ENCODE assay signal across 1 cellular context in the genomic region with DNA sequence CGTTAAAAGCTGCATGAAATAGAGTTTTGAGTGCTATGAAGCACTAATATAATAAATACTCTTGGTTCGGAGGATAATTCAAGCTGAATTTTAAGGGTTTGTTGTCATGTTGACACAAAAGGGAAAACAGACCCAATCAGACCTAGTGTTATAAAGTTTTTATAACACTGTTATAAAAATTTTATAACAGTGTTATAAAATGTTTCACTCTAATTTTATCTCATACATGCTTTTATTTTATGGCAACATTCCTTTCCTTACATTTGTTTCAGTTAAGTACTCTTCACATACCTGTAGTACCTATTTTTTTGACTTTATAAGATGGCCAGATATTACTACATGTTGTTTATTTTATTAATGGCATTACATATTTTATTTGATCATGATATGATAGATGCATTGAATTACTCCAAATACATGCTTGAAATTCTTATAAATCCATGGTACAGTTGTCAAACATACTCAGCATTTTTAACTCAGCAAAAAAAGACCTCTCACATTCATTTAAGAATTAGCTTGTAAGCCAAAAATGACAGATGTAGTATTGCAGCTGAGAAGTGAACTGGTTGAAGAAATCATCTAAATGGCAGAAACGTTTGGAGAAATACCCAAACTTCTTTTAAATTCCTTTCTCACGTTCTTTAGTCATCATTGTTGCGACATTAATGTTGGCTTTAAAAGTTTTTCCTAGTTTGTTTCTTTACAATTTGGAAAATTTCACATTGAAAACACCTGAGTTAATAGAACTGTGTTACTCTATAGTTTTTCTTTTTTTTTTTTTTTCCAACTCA.
TF ChIP-seq lines count a peak whose summit lies in the region.

No MANE protein-coding gene starts in this region.

TF ChIP-seq in HepG2, 621 proteins besides CTCF, POLR2A, EP300 and RAD21 (continued from another document):
- TF ChIP-seq, protein P1, sequence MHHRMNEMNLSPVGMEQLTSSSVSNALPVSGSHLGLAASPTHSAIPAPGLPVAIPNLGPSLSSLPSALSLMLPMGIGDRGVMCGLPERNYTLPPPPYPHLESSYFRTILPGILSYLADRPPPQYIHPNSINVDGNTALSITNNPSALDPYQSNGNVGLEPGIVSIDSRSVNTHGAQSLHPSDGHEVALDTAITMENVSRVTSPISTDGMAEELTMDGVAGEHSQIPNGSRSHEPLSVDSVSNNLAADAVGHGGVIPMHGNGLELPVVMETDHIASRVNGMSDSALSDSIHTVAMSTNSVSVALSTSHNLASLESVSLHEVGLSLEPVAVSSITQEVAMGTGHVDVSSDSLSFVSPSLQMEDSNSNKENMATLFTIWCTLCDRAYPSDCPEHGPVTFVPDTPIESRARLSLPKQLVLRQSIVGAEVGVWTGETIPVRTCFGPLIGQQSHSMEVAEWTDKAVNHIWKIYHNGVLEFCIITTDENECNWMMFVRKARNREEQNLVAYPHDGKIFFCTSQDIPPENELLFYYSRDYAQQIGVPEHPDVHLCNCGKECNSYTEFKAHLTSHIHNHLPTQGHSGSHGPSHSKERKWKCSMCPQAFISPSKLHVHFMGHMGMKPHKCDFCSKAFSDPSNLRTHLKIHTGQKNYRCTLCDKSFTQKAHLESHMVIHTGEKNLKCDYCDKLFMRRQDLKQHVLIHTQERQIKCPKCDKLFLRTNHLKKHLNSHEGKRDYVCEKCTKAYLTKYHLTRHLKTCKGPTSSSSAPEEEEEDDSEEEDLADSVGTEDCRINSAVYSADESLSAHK (CRISPR knock-in tag; IDR thresholded peaks at IDR 0.05; ENCODE audit: borderline replicate concordance) = no peak
- no peak for TF ChIP-seq FOXK1 (CRISPR knock-in tag; IDR thresholded peaks at IDR 0.05; ENCODE audit: borderline replicate concordance, low read depth)
